In the genomic region with DNA sequence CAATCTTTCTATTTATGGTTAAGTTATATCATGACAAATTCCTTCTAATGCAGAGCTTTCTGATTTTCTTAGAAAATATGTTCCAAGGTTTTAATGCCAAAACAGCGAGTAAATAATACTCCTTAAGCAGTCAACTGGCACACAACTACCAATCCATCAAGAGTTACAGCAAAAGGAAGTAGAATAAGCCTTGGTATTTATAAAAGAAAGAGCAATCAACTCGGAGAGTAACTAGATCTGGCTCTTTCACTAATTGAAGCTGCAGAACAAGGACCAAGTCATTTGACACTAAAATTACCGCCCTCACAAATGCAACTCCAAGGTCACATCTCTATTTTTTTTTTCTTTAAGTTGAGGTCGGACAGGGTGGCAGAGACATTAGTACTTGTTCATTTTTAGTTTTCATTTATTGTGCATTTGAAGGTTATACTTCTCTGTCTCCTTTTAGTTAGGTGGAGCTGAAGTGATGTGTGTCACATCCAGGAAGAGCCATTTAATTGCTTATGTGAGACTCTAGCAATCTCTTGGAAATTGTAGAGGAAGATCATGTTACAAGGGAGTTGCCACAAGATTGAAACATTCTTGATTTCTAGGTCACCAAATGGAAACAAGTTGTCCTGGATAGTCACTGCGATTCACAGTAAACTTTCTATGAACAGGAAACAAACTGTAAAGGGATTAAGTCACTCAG, we compare ENCODE assay signal across 18 cellular contexts.
DNase-seq lines count a peak whose midpoint lies in the region; ATAC-seq, FAIRE-seq and TF ChIP-seq lines count a peak whose summit lies in the region.
"Had no signal": no experiment of that assay in that cellular context is flagged by ENCODE, and none has a peak within 500 bp of the region (broad histone marks: within the 10 kb centered on the region; RNA-seq: fewer than 3 reads in every experiment).

No MANE protein-coding gene starts in this region.

- H3K18ac ChIP-seq in IMR-90 (ENCODE audit: low read depth, low read length), result peak overlapping the region; percentile 41; the same call in 1 of the 2 replicates

- H3K9ac ChIP-seq in IMR-90 (ENCODE audit: low read depth, low read length), result no peak overlapping the region

- peaks cover 46% of the 10 kb centered on the region for H3K4me1 Mint-ChIP-seq in mesothelial cell of epicardium
- H3K4me1 Mint-ChIP-seq: central memory CD8-positive, alpha-beta T cell had no signal

- no peaks in the 10 kb centered on the region for H3K27me3 Mint-ChIP-seq in mesothelial cell of epicardium (ENCODE audit: low read depth)
- H3K27me3 Mint-ChIP-seq: activated CD4-positive, alpha-beta memory T cell treated with anti-CD3 and anti-CD28 coated beads for 36 hours; central memory CD8-positive, alpha-beta T cell had no signal

- no peak for TF ChIP-seq POLR2A in IMR-90 (IDR thresholded peaks at IDR 0.05; ENCODE audit: low read depth, low read length)

- H2BK120ac ChIP-seq in IMR-90 (ENCODE audit: low read depth, low read length), result no peak overlapping the region

- H3K36me3 ChIP-seq in IMR-90 (ENCODE audit: control insufficient read depth, insufficient read depth, low read length), result no peaks in the 10 kb centered on the region

- H3K27ac ChIP-seq in IMR-90 (ENCODE audit: insufficient read depth, low read length), result no peak overlapping the region

- no peak overlapping the region for H2BK15ac ChIP-seq in IMR-90 (ENCODE audit: low read depth, low read length)

- peaks cover 4% of the 10 kb centered on the region; the same call in 1 of the 2 replicates for H3K4me1 ChIP-seq in IMR-90 (ENCODE audit: control insufficient read depth, insufficient read depth, low read length)

- no peak for TF ChIP-seq RAD21 in IMR-90 (IDR thresholded peaks at IDR 0.05; ENCODE audit: low read length)

- no peak overlapping the region for H2BK20ac ChIP-seq in IMR-90 (ENCODE audit: low read depth, low read length)

- no peak overlapping the region for H3K23ac ChIP-seq in IMR-90 (ENCODE audit: low read depth, low read length)

- H3K9me3 Mint-ChIP-seq in mesothelial cell of epicardium, result peaks cover 15% of the 10 kb centered on the region
- H3K9me3 Mint-ChIP-seq: activated CD4-positive, alpha-beta memory T cell treated with anti-CD3 and anti-CD28 coated beads for 36 hours had no signal

- H4K8ac ChIP-seq in IMR-90 (ENCODE audit: low read depth in 2 of 2, low read length in 2 of 2), result no peak overlapping the region

- DNase-seq in AG10803 (ENCODE audit: low read depth), result peak; percentile 45
- peak; percentile 51 for DNase-seq in IMR-90
- DNase-seq in mesothelial cell of epicardium (ENCODE audit: low spot score in 2 of 2, unreplicated experiment in 2 of 2), result no peak
- no peak for DNase-seq in activated CD4-positive, alpha-beta T cell treated with anti-CD3 and anti-CD28 coated beads for 48 hours
- DNase-seq in activated CD4-positive, alpha-beta T cell treated with anti-CD3 and anti-CD28 coated beads for 4 hours, result no peak
- DNase-seq in LoVo (ENCODE audit: low spot score), result no peak
- DNase-seq: activated CD4-positive, alpha-beta memory T cell treated with anti-CD3 and anti-CD28 coated beads for 36 hours; activated gamma-delta T cell treated with Interleukin-2 at 50 U/mL for 16 hours; C1 segment of cervical spinal cord; GDM1; NCI-H1436 treated with DMSO at 0.1 percent for 48 hours; NCI-H526; stimulated activated naive CD4-positive, alpha-beta T cell treated with Interleukin-2 at 50 U/mL for 16 hours; T1000 had no signal

- intact Hi-C loops in IMR-90 (cut with micrococcal nuclease), result no loop called here

- H2BK5ac ChIP-seq in IMR-90 (ENCODE audit: low read depth, low read length, poor library complexity, severe bottlenecking), result no peak overlapping the region

- WGBS in IMR-90 (ENCODE audit: extremely low coverage in 2 of 2, insufficient read length in 1 of 2), 2 experiments, result 20% methylated on average over 1 of the region's 5 CpGs; no CpG with 5 or more reads in 1 of the 2 experiments

- peak; percentile 82 for FAIRE-seq in endometrium (lab: Jason Lieb, UNC)
- FAIRE-seq: GM18507 had no signal

- no peak overlapping the region for H3K56ac ChIP-seq in IMR-90 (ENCODE audit: extremely low read depth, insufficient read depth, low read length)

- no peak overlapping the region for H2AK5ac ChIP-seq in IMR-90 (ENCODE audit: low read depth, low read length)

- peak overlapping the region; percentile 69 for H3K27ac Mint-ChIP-seq in mesothelial cell of epicardium
- H3K27ac Mint-ChIP-seq: activated CD4-positive, alpha-beta memory T cell treated with anti-CD3 and anti-CD28 coated beads for 36 hours had no signal

- no peaks in the 10 kb centered on the region for H3K9me1 ChIP-seq in IMR-90 (ENCODE audit: insufficient read depth, low read length)

- H3K27me3 ChIP-seq in IMR-90 (ENCODE audit: control insufficient read depth, insufficient read depth, low read length), result no peaks in the 10 kb centered on the region

- no peak overlapping the region for H3K4ac ChIP-seq in IMR-90 (ENCODE audit: low read depth, low read length)

- H4K91ac ChIP-seq in IMR-90 (ENCODE audit: insufficient read depth, low read depth, low read length), result no peak overlapping the region

- TF ChIP-seq CTCF in AG10803 (conservative IDR thresholded peaks at IDR 0.05; ENCODE audit: low read length) (no peak), IMR-90 (conservative IDR thresholded peaks at IDR 0.05; ENCODE audit: low read depth, low read length) (no peak), mesothelial cell of epicardium (IDR thresholded peaks at IDR 0.05; ENCODE audit: unreplicated experiment) (no peak)

- CTCF ChIA-PET in IMR-90 (lab: Yijun Ruan, JAX), result no interaction called here

- no peak overlapping the region for H3K4me3 Mint-ChIP-seq in mesothelial cell of epicardium
- H3K4me3 Mint-ChIP-seq: activated CD4-positive, alpha-beta memory T cell treated with anti-CD3 and anti-CD28 coated beads for 36 hours; central memory CD8-positive, alpha-beta T cell had no signal

- no peaks in the 10 kb centered on the region for H4K20me1 ChIP-seq in IMR-90 (ENCODE audit: insufficient read depth, low read length)

- dilution Hi-C loops in IMR-90 (cut with HindIII; ENCODE audit: low sequenced_read_pairs, unreplicated experiment), result no loop called here

- no peaks in the 10 kb centered on the region for H3K9me3 ChIP-seq in IMR-90 (ENCODE audit: control insufficient read depth, insufficient read depth, low read length)

- no TSS peak for BruUV-seq in IMR-90 (replicated peaks; lab: Mats Ljungman, UMichigan)

- no peaks in the 10 kb centered on the region for H3K79me1 ChIP-seq in IMR-90 (ENCODE audit: low read depth in 1 of 2, low read length in 2 of 2)

- ATAC-seq in IMR-90 (ENCODE audit: low read depth) (peak; percentile 44; the same call in 1 of the 2 replicates), GM18858 (IDR thresholded peaks at IDR 0.05; ENCODE audit: unreplicated experiment) (no peak)

- no peak overlapping the region for H4K5ac ChIP-seq in IMR-90 (ENCODE audit: low read depth, low read length)

- H2AK9ac ChIP-seq in IMR-90 (replicated peaks; ENCODE audit: low read depth, low read length, poor library complexity), result no peak overlapping the region

- H3K4me2 ChIP-seq in IMR-90 (ENCODE audit: low read depth, low read length), result peak overlapping the region; percentile 38; the same call in 1 of the 2 replicates

- POLR2A ChIA-PET in IMR-90 (lab: Charles Lee; ENCODE audit: unreplicated experiment), result interaction anchor here (0.7 kb wide), 1 partner anchor 91 kb away, joined by 4 read pairs; no protein-coding TSS in a partner anchor

- H2AFZ ChIP-seq in IMR-90 (replicated peaks; ENCODE audit: low read length, poor library complexity), result no peak overlapping the region

- H3K14ac ChIP-seq in IMR-90 (replicated peaks; ENCODE audit: low read depth, low read length), result no peak overlapping the region

- H3K36me3 Mint-ChIP-seq in mesothelial cell of epicardium, result peaks cover 3% of the 10 kb centered on the region
- H3K36me3 Mint-ChIP-seq: activated CD4-positive, alpha-beta memory T cell treated with anti-CD3 and anti-CD28 coated beads for 36 hours had no signal

- H3K4me3 ChIP-seq in AG10803 (ENCODE audit: low read length) (no peak overlapping the region), IMR-90 (ENCODE audit: insufficient read depth, low read depth, low read length) (no peak overlapping the region)

- in situ Hi-C loops in IMR-90 (cut with MboI; ENCODE audit: low sequenced_read_pairs), result no loop called here

TF ChIP-seq in IMR-90, 13 proteins besides CTCF, POLR2A, EP300 and RAD21:
- TF ChIP-seq NFE2L2 (IDR thresholded peaks at IDR 0.05; ENCODE audit: low read depth, low read length), result no peak
- TF ChIP-seq CEBPB (IDR thresholded peaks at IDR 0.05; ENCODE audit: low read depth, low read length), result no peak
- no peak for TF ChIP-seq FOS (IDR thresholded peaks at IDR 0.05; ENCODE audit: low read depth, low read length)
- TF ChIP-seq BHLHE40 (IDR thresholded peaks at IDR 0.05; ENCODE audit: low read depth, low read length), result no peak
- TF ChIP-seq MXI1 (IDR thresholded peaks at IDR 0.05; ENCODE audit: borderline replicate concordance, low read depth, low read length), result no peak
- TF ChIP-seq, protein P1, sequence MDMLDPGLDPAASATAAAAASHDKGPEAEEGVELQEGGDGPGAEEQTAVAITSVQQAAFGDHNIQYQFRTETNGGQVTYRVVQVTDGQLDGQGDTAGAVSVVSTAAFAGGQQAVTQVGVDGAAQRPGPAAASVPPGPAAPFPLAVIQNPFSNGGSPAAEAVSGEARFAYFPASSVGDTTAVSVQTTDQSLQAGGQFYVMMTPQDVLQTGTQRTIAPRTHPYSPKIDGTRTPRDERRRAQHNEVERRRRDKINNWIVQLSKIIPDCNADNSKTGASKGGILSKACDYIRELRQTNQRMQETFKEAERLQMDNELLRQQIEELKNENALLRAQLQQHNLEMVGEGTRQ (IDR thresholded peaks at IDR 0.05; ENCODE audit: low read depth, low read length), result no peak
- TF ChIP-seq CHD1 (IDR thresholded peaks at IDR 0.05; ENCODE audit: low read depth, low read length), result no peak
- no peak for TF ChIP-seq SMC3 (IDR thresholded peaks at IDR 0.05; ENCODE audit: low read depth, low read length)

Comparison
In these comparisons a context has a peak if more than half of its experiments do, and no peak if none do; other contexts are left out.
1. DNase-seq: peak in AG10803 (single experiment) and IMR-90 (single experiment); none in mesothelial cell of epicardium (0 of 2), activated CD4-positive, alpha-beta T cell treated with anti-CD3 and anti-CD28 coated beads for 48 hours (single experiment), activated CD4-positive, alpha-beta T cell treated with anti-CD3 and anti-CD28 coated beads for 4 hours (0 of 2) and LoVo (single experiment).